In the genomic region with DNA sequence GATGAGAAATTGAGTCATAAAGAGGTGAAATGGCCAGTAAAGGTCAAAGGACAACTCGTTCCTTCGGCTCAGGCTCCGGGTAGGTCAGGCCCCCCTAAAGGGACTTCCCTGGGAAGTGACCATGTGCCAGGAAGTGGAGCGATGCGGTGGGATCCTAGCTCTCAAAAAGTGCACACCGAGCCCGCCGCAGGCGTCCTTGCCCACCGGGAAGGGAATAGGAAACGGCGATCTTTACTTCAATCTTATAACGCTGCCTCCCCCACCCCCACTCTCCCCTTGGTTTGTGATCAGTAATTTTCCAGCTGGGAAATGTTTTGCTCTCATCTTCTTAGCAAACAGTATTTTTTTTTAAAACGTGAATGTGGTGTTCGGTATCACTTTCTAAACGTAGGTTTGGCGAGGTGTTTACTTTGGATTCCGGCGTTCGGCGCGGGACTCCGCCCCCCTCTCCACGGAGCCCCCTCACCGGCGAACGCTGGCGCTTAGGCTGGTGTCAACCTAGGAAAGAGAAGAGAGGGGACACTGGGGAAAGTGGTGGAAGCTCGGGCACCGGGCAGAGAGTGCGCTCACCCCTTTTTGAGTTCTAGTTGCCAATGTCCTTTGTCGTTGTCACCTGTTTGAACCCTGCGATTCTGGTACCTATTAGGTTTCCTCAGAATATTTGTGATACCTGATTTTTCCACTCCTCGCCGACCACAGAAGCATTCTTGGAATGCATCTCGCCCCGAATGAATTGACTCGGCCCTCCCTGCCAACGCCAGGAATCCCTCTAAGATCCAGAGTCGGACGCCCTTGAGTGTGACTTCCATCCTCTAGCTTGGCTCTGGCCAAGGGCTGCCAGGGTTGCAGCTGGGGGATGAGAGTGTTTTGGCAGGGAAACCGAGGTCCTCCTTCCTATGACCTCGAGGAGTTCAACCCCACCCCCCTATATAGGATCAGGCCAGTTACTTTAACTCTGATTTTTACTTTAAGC, we compare ENCODE assay signal across 9 cellular contexts. TPM values are rescaled to one million over a fixed set of nuclear protein-coding genes. Genes with fewer than 3 reads are reported as not detected.
DNase-seq lines count a peak whose midpoint lies in the region; ATAC-seq and TF ChIP-seq lines count a peak whose summit lies in the region.
"Had no signal": no experiment of that assay in that cellular context is flagged by ENCODE, and none has a peak within 500 bp of the region (broad histone marks: within the 10 kb centered on the region; RNA-seq: fewer than 3 reads in every experiment).

No MANE protein-coding gene starts in this region.

- H3K36me3 Mint-ChIP-seq in T-helper 1 cell treated with Interleukin-12 subunit alpha and Interleukin-12 subunit beta and Interleukin-4 antibody, amounts not matched to agents 30 μg/mL and 1 μg/mL, for 36 hours (ENCODE audit: low read depth), result peaks cover 4% of the 10 kb centered on the region
- H3K36me3 Mint-ChIP-seq in memory B cell, result no peaks in the 10 kb centered on the region

- no peaks in the 10 kb centered on the region for H3K27me3 ChIP-seq in testis

- peaks cover 67% of the 10 kb centered on the region for H3K27me3 Mint-ChIP-seq in T-helper 1 cell treated with Interleukin-12 subunit alpha and Interleukin-12 subunit beta and Interleukin-4 antibody, amounts not matched to agents 30 μg/mL and 1 μg/mL, for 36 hours (ENCODE audit: low read depth)
- H3K27me3 Mint-ChIP-seq in memory B cell, result peaks cover 27% of the 10 kb centered on the region

- ATAC-seq in memory B cell (ENCODE audit: low read depth), result no peak
- ATAC-seq in GM21528 (IDR thresholded peaks at IDR 0.05; ENCODE audit: low FRiP score, unreplicated experiment), result no peak

- peak overlapping the region; percentile 78 to 91 for H3K4me3 ChIP-seq in testis

- H3K27ac Mint-ChIP-seq in T-helper 1 cell treated with Interleukin-12 subunit alpha and Interleukin-12 subunit beta and Interleukin-4 antibody, amounts not matched to agents 30 μg/mL and 1 μg/mL, for 36 hours, result no peak overlapping the region
- peak overlapping the region; percentile 89 for H3K27ac Mint-ChIP-seq in memory B cell

- peak overlapping the region; percentile 94 for H3K27ac ChIP-seq in testis

- no peaks in the 10 kb centered on the region for H3K4me1 ChIP-seq in testis

- H3K9me3 ChIP-seq in testis, result no peaks in the 10 kb centered on the region

- H3K4me1 Mint-ChIP-seq in T-helper 1 cell treated with Interleukin-12 subunit alpha and Interleukin-12 subunit beta and Interleukin-4 antibody, amounts not matched to agents 30 μg/mL and 1 μg/mL, for 36 hours (ENCODE audit: low read depth), result peaks cover 12% of the 10 kb centered on the region
- peaks cover 9% of the 10 kb centered on the region for H3K4me1 Mint-ChIP-seq in memory B cell

- no peaks in the 10 kb centered on the region for H3K36me3 ChIP-seq in testis (ENCODE audit: low read depth, missing control alignments)

- DNase-seq in T-helper 1 cell, result no peak
- peak; percentile 50 for DNase-seq in ecto neural progenitor cell (ENCODE audit: low spot score)
- peak in 1 of 2 donors; percentile 12 for DNase-seq in memory B cell (ENCODE audit: low spot score in 2 of 2)
- DNase-seq in testis, result peak; percentile 46
- DNase-seq in SKM-1 treated with dmso at 0.1 percent for 144 hours (lab: John Stamatoyannopoulos, UW; ENCODE audit: unreplicated experiment), result no peak
- DNase-seq in NCI-H524 treated with DMSO at 0.1 percent for 48 hours (lab: John Stamatoyannopoulos, UW), result no peak
- DNase-seq: NCI-H2081 had no signal

- 9 to 10% methylated on average over 42 to 43 of the region's 43 CpGs for WGBS in testis, 2 donors

- TF ChIP-seq CTCF in testis (IDR thresholded peaks at IDR 0.05), result no peak

- H3K4me3 Mint-ChIP-seq in T-helper 1 cell treated with Interleukin-12 subunit alpha and Interleukin-12 subunit beta and Interleukin-4 antibody, amounts not matched to agents 30 μg/mL and 1 μg/mL, for 36 hours, result peak overlapping the region; percentile 50
- H3K4me3 Mint-ChIP-seq in memory B cell, result peak overlapping the region; percentile 73

- intact Hi-C loops in testis (cut with DNase I; ENCODE audit: low total_unique reads), result loop anchor here (10.0 kb wide), 2 partner anchors 73 to 143 kb away; no protein-coding TSS in a partner anchor

- H3K9me3 Mint-ChIP-seq in T-helper 1 cell treated with Interleukin-12 subunit alpha and Interleukin-12 subunit beta and Interleukin-4 antibody, amounts not matched to agents 30 μg/mL and 1 μg/mL, for 36 hours, result no peaks in the 10 kb centered on the region
- no peaks in the 10 kb centered on the region for H3K9me3 Mint-ChIP-seq in memory B cell

- TF ChIP-seq POLR2A in testis (IDR thresholded peaks at IDR 0.05), result no peak

RNA-seq across cellular contexts. Expression of a gene that starts 1.8 kb away (rescaled TPM):
- total RNA-seq in testis, result 10 to 100 TPM; 61.1 to 84.8 TPM
- 64.9 TPM for polyA plus RNA-seq in testis (ENCODE audit: insufficient read depth, low read depth, low replicate concordance)

Comparison
In these comparisons a context has a peak if more than half of its experiments do, and no peak if none do; other contexts are left out.
1. DNase-seq: peak in ecto neural progenitor cell (single experiment) and testis (single experiment); none in T-helper 1 cell (0 of 5), SKM-1 treated with dmso at 0.1 percent for 144 hours (single experiment) and NCI-H524 treated with DMSO at 0.1 percent for 48 hours (single experiment).